Comparison of ENCODE assay signal across 10 cellular contexts in the genomic region with DNA sequence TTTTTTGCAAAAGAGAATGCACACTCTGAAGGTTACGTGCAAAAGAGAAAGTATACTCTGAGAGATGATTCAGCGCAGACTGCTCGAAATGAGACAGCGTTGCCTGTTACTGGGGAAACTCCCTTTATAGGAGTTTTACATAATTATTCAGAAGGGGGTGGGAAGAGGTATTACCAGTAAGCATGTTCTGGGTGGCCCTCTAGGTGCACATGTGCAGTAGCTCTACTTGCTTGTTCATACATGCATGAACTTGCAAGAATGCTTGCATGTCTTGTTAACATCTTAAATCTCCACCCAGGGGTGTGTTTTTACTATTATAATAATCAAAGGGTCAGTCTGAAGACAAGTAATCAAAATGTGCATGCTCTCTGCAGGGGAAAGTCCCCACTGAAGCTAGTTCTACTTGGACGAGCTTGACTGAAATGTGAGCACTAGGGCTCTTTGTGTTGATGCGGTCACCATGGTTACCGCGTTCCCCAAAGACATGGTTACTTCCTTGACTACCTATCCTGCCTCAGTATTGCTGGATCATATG.
A peak's percentile ranks its signal among the peaks of the same experiment; 100 is the strongest.
DNase-seq lines count a peak whose midpoint lies in the region; ATAC-seq and TF ChIP-seq lines count a peak whose summit lies in the region.
"Had no signal": no experiment of that assay in that cellular context is flagged by ENCODE, and none has a peak within 500 bp of the region (broad histone marks: within the 10 kb centered on the region; RNA-seq: fewer than 3 reads in every experiment).

No MANE protein-coding gene starts in this region.

- ATAC-seq in GM21423 (IDR thresholded peaks at IDR 0.05; ENCODE audit: unreplicated experiment) (peak; percentile 98), HG03571 (IDR thresholded peaks at IDR 0.05; ENCODE audit: unreplicated experiment) (peak; percentile 98)

- WGBS in smooth muscle cell (ENCODE audit: low lambda C conversion rate) = 67% methylated on average over 8 of the region's 8 CpGs

- no peak overlapping the region for H3K4me2 ChIP-seq in smooth muscle cell

- TF ChIP-seq CTCF in GM06990 (IDR thresholded peaks at IDR 0.05; ENCODE audit: insufficient read depth, low read length, poor library complexity, severe bottlenecking) (no peak), smooth muscle cell (IDR thresholded peaks at IDR 0.05; ENCODE audit: borderline replicate concordance, insufficient read depth, poor library complexity, severe bottlenecking) (no peak)

- no peaks in the 10 kb centered on the region for H3K9me3 ChIP-seq in smooth muscle cell (replicated peaks; ENCODE audit: low read depth)
- H3K9me3 ChIP-seq: HAP-1 had no signal

- DNase-seq in GM06990 (ENCODE audit: extremely low read depth, insufficient read length) (peak; percentile 67), smooth muscle cell (lab: John Stamatoyannopoulos, UW; ENCODE audit: unreplicated experiment) (no peak), NCI-H1930 (lab: John Stamatoyannopoulos, UW) (no peak), HuH-7 (ENCODE audit: low spot score) (no peak)
- DNase-seq in activated CD8-positive, alpha-beta memory T cell treated with anti-CD3 and anti-CD28 coated beads, Interleukin-2, amount 50 U/mL, for 48 hours = peak; percentile 48
- no peak for DNase-seq in NK-92 treated with Interleukin-12 subunit alpha and Interleukin-12 subunit beta, amount 100 ng/mL, for 24 hours (lab: John Stamatoyannopoulos, UW)

- H3K4me3 ChIP-seq in GM06990 (replicated peaks; ENCODE audit: low read depth, low read length) = peak overlapping the region; percentile 15; the same call in 1 of the 2 replicates
- peak overlapping the region; percentile 15 for H3K4me3 ChIP-seq in smooth muscle cell
- H3K4me3 ChIP-seq: cardiac muscle cell, HAP-1 had no signal

- no peaks in the 10 kb centered on the region for H3K4me1 ChIP-seq in smooth muscle cell (ENCODE audit: low read depth)
- H3K4me1 ChIP-seq: HAP-1 had no signal

- no peaks in the 10 kb centered on the region for H3K79me2 ChIP-seq in smooth muscle cell (ENCODE audit: low read depth)

- H4K20me1 ChIP-seq in smooth muscle cell (ENCODE audit: low read depth) = no peaks in the 10 kb centered on the region

- H3F3A ChIP-seq in smooth muscle cell (ENCODE audit: low read depth) = no peaks in the 10 kb centered on the region

- H3K9ac ChIP-seq in smooth muscle cell (ENCODE audit: low read depth) = no peak overlapping the region

- H3K36me3 ChIP-seq in GM06990 (ENCODE audit: control insufficient read depth, insufficient read depth, low read length) (no peaks in the 10 kb centered on the region), smooth muscle cell (ENCODE audit: low read depth) (no peaks in the 10 kb centered on the region)
- H3K36me3 ChIP-seq: cardiac muscle cell, HAP-1 had no signal

- no peak overlapping the region for H2AFZ ChIP-seq in smooth muscle cell (ENCODE audit: low read depth)

- peak overlapping the region; percentile 57 for H3K27ac ChIP-seq in smooth muscle cell (ENCODE audit: low read depth)
- H3K27ac ChIP-seq: cardiac muscle cell had no signal

- H3K27me3 ChIP-seq in GM06990 (replicated peaks; ENCODE audit: control insufficient read depth, insufficient read depth, low read length) = no peaks in the 10 kb centered on the region
- H3K27me3 ChIP-seq in smooth muscle cell (ENCODE audit: low read depth) = no peaks in the 10 kb centered on the region
- H3K27me3 ChIP-seq: cardiac muscle cell had no signal

Comparison
In these comparisons a context has a peak if more than half of its experiments do, and no peak if none do; other contexts are left out.
1. DNase-seq: peak in GM06990 (single experiment) and activated CD8-positive, alpha-beta memory T cell treated with anti-CD3 and anti-CD28 coated beads, Interleukin-2, amount 50 U/mL, for 48 hours (single experiment); none in smooth muscle cell (single experiment), NCI-H1930 (0 of 2), NK-92 treated with Interleukin-12 subunit alpha and Interleukin-12 subunit beta, amount 100 ng/mL, for 24 hours (single experiment) and HuH-7 (single experiment).